ENCODE assay signal across 2 cellular contexts in genomic region chr17:65041518-65041917, GRCh38.
TF ChIP-seq lines count a peak whose summit lies in the region.

No MANE protein-coding gene starts in this region.

TF ChIP-seq in GM23338, 12 proteins besides CTCF, POLR2A, EP300 and RAD21:
- TF ChIP-seq STAT1 (IDR thresholded peaks at IDR 0.05; ENCODE audit: unreplicated experiment) (no peak), ZNF331 (CRISPR knock-in tag; IDR thresholded peaks at IDR 0.05; ENCODE audit: low read depth) (no peak), JUNB (IDR thresholded peaks at IDR 0.05; ENCODE audit: unreplicated experiment) (no peak), EZH2phosphoT487 (IDR thresholded peaks at IDR 0.05; ENCODE audit: unreplicated experiment) (no peak), ETS1 (IDR thresholded peaks at IDR 0.05) (no peak), REST (IDR thresholded peaks at IDR 0.05; ENCODE audit: unreplicated experiment) (no peak)

TF ChIP-seq in H1, 55 proteins besides CTCF, POLR2A, EP300 and RAD21:
- TF ChIP-seq KDM1A (IDR thresholded peaks at IDR 0.05; ENCODE audit: borderline replicate concordance, low read length): no peak
- no peak for TF ChIP-seq ATF2 (IDR thresholded peaks at IDR 0.05; ENCODE audit: low read length)
- TF ChIP-seq CHD2 (IDR thresholded peaks at IDR 0.05; ENCODE audit: low read length): no peak
- TF ChIP-seq POLR2AphosphoS5 (IDR thresholded peaks at IDR 0.05; ENCODE audit: low read depth, low read length): no peak
